Comparison of ENCODE assay signal across 1 cellular context in genomic region chr3:193782280-193782654, GRCh38.
TF ChIP-seq lines count a peak whose summit lies in the region.

No MANE protein-coding gene starts in this region.

TF ChIP-seq in GM23338, 12 proteins besides CTCF, POLR2A, EP300 and RAD21 (continued from another document):
- no peak for TF ChIP-seq ZNF462 (CRISPR knock-in tag; IDR thresholded peaks at IDR 0.05)
- no peak for TF ChIP-seq EZH2 (IDR thresholded peaks at IDR 0.05; ENCODE audit: low read depth, unreplicated experiment)
- no peak for TF ChIP-seq REST (IDR thresholded peaks at IDR 0.05; ENCODE audit: unreplicated experiment)
- TF ChIP-seq STAT1 (IDR thresholded peaks at IDR 0.05; ENCODE audit: unreplicated experiment), result no peak
- TF ChIP-seq ZNF114 (CRISPR knock-in tag; IDR thresholded peaks at IDR 0.05), result no peak
TF ChIP-seq in GM23338: peak in this region for 0.
